In the genomic region with DNA sequence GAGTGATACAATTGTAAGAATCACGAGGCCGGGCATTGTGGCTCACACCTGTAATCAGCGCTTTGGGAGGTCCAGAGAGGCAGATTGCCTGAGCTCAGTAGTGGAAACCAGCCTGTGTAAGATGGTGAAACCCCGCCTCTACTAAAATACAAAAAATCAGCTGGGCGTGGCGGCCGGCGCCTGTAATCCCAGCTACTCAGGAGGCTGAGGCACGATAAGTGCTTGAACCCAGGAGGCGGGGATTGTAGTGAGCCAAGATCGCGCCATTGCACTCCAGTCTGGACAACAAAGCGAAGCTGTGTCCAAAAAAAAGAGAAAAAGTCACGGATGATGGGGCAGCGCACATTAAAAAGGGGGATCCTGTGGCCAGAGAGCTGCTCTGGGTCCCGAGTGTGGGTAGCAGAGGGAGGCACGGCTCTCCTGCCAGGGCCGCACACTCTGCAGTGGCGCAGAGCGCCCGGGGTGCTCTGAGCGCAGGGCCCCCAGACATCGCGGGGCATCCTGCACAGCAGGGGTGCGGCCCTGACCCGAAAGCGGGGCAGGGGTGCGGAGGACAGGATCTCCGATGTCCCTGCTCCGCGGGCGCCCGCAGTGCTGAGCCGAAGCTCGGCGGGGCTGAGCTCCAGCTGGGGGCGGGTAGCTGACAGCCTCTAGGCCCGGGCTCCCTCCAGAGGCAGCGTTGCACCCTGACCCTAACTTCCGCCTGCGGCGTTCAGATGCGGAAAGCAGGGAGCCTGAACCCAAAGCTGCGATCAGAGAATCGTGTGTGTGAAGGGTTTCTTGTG, we compare ENCODE assay signal across 1 cellular context.
A peak's percentile ranks its signal among the peaks of the same experiment; 100 is the strongest.
TF ChIP-seq lines count a peak whose summit lies in the region.

No MANE protein-coding gene starts in this region.

TF ChIP-seq in GM23338, 12 proteins besides CTCF, POLR2A, EP300 and RAD21 (continued from another document):
- TF ChIP-seq, protein P1, sequence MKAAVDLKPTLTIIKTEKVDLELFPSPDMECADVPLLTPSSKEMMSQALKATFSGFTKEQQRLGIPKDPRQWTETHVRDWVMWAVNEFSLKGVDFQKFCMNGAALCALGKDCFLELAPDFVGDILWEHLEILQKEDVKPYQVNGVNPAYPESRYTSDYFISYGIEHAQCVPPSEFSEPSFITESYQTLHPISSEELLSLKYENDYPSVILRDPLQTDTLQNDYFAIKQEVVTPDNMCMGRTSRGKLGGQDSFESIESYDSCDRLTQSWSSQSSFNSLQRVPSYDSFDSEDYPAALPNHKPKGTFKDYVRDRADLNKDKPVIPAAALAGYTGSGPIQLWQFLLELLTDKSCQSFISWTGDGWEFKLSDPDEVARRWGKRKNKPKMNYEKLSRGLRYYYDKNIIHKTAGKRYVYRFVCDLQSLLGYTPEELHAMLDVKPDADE (IDR thresholded peaks at IDR 0.05): no peak
- TF ChIP-seq EZH2 (IDR thresholded peaks at IDR 0.05; ENCODE audit: low read depth, unreplicated experiment): peak; percentile 28
